Comparison of ENCODE assay signal across 29 cellular contexts in genomic region chr2:169653636-169654035, GRCh38. TPM values are rescaled to one million over a fixed set of nuclear protein-coding genes. Genes with fewer than 3 reads are reported as not detected.
"Had no signal": no experiment of that assay in that cellular context is flagged by ENCODE, and none has a peak within 500 bp of the region (broad histone marks: within the 10 kb centered on the region; RNA-seq: fewer than 3 reads in every experiment).

No MANE protein-coding gene starts in this region.

- H3K36me3 ChIP-seq: adrenal gland, heart left ventricle, neural progenitor cell, stomach, thyroid gland, upper lobe of left lung had no signal

- H3K27ac ChIP-seq: adrenal gland, body of pancreas, coronary artery, heart left ventricle, neural progenitor cell, parathyroid adenoma, psoas muscle, stomach, thyroid gland, upper lobe of left lung had no signal

- H3K4me3 ChIP-seq: adrenal gland, body of pancreas, coronary artery, heart left ventricle, neural progenitor cell, psoas muscle, smooth muscle cell, stomach, thyroid gland, upper lobe of left lung had no signal

- H3K4me1 ChIP-seq: adrenal gland, heart left ventricle, neural progenitor cell, parathyroid adenoma, psoas muscle, stomach, thyroid gland, upper lobe of left lung had no signal

- DNase-seq: activated CD8-positive, alpha-beta memory T cell treated with anti-CD3 and anti-CD28 coated beads, Interleukin-2, amount 10 ng/mL, durations not matched to agents 7 days and 5 days; activated CD8-positive, alpha-beta T cell treated with anti-CD3 and anti-CD28 coated beads, Interleukin-2, amount 10 ng/mL, durations not matched to agents 7 days and 5 days; activated effector memory CD4-positive, alpha-beta T cell treated with anti-CD3 and anti-CD28 coated beads, Interleukin-2, amount 50 U/mL, for 16 hours; activated naive CD4-positive, alpha-beta T cell treated with anti-CD3 and anti-CD28 coated beads for 36 hours; activated naive CD8-positive, alpha-beta T cell treated with anti-CD3 and anti-CD28 coated beads for 36 hours; adrenal gland; aorta; body of pancreas; effector memory CD8-positive, alpha-beta T cell; foreskin fibroblast; heart left ventricle; hypothalamus; immature natural killer cell; kidney; natural killer cell; occipital lobe; psoas muscle; stimulated activated CD4-positive, alpha-beta T cell treated with anti-CD3 and anti-CD28 coated beads, Interleukin-1b, Interleukin-23, amount 100 ng/mL, for 48 hours; stimulated activated CD4-positive, alpha-beta T cell treated with anti-CD3 and anti-CD28 coated beads, Interleukin-4, amount 100 ng/mL, for 4 hours; stimulated activated CD8-positive, alpha-beta memory T cell treated with anti-CD3 and anti-CD28 coated beads, Interleukin-4, amount 100 ng/mL, for 48 hours; stimulated activated naive B cell treated with anti-CD40 and anti-IgM and Interleukin-4, amounts not matched to agents 10 μg/mL and 1 μg/mL and 100 μg/mL, for 72 hours; stomach; T-helper 2 cell; thyroid gland; upper lobe of left lung had no signal

- H3K9me3 ChIP-seq: adrenal gland, body of pancreas, heart left ventricle, psoas muscle, stomach, thyroid gland, upper lobe of left lung had no signal

RNA-seq across cellular contexts. Expression of gene CFAP210, which starts 40.6 kb away (rescaled TPM):
- polyA plus RNA-seq: immature natural killer cell, smooth muscle cell had no signal
